20 cellular contexts compared by ENCODE assay signal in the genomic region with DNA sequence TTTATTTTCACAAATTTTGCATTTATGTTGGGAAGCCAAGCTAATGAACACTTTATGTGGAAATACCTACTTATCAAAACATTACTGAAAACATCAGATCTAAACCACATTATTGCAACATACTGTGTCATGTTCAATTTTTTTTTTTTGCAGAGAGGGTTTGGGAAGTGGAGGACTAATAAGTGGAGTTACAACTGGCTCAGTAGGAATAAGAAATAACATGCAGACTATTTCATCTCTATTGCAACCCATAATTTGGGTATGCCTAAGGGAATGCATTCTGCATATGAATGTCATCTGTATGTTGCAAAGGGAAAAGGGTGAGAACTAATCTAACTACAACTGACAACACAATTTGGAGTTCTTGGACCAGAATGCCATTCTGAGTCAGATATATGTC. TPM values are rescaled to one million over a fixed set of nuclear protein-coding genes. Genes with fewer than 3 reads are reported as not detected.
DNase-seq lines count a peak whose midpoint lies in the region; ATAC-seq and TF ChIP-seq lines count a peak whose summit lies in the region.
"Had no signal": no experiment of that assay in that cellular context is flagged by ENCODE, and none has a peak within 500 bp of the region (broad histone marks: within the 10 kb centered on the region; RNA-seq: fewer than 3 reads in every experiment).

No MANE protein-coding gene starts in this region.

- H4K20me1 ChIP-seq in osteoblast (ENCODE audit: insufficient read depth, low read length), result no peaks in the 10 kb centered on the region

- peaks cover 19% of the 10 kb centered on the region for H3K4me1 ChIP-seq in osteoblast (ENCODE audit: insufficient read depth, low read length)
- H3K4me1 ChIP-seq in esophagus squamous epithelium, result no peaks in the 10 kb centered on the region
- H3K4me1 ChIP-seq: pancreas had no signal

- no peaks in the 10 kb centered on the region for H3K79me2 ChIP-seq in osteoblast (ENCODE audit: insufficient read depth, low read length)

- intact Hi-C loops in esophagus squamous epithelium (cut with DNase I), result no loop called here

- H3K27ac ChIP-seq in osteoblast (ENCODE audit: low read depth, low read length), result peak overlapping the region; percentile 69
- no peak overlapping the region for H3K27ac ChIP-seq in esophagus squamous epithelium
- H3K27ac ChIP-seq: pancreas had no signal

- ATAC-seq in GM18909 (IDR thresholded peaks at IDR 0.05; ENCODE audit: poor library complexity, unreplicated experiment), result no peak
- ATAC-seq: GM12878, Right ventricle myocardium inferior had no signal

- H3K9me3 ChIP-seq in osteoblast (ENCODE audit: low read depth, low read length), result no peaks in the 10 kb centered on the region
- no peaks in the 10 kb centered on the region for H3K9me3 ChIP-seq in esophagus squamous epithelium
- H3K9me3 ChIP-seq: pancreas had no signal

- no peak for TF ChIP-seq POLR2A in esophagus squamous epithelium (IDR thresholded peaks at IDR 0.05)

- DNase-seq in GM03348 (ENCODE audit: low spot score), result peak; percentile 52
- peak; percentile 31 for DNase-seq in NOMO-1 treated with DMSO at 0.1 percent for 48 hours (lab: John Stamatoyannopoulos, UW; ENCODE audit: unreplicated experiment)
- peak; percentile 89 for DNase-seq in choroid plexus epithelial cell (ENCODE audit: low read depth)
- DNase-seq in osteoblast (ENCODE audit: insufficient read length, low spot score, missing footprints), result peak; percentile 19
- no peak for DNase-seq in NCI-H2107 treated with DMSO at 0.1 percent for 48 hours (lab: John Stamatoyannopoulos, UW; ENCODE audit: unreplicated experiment)
- DNase-seq in esophagus squamous epithelium (lab: John Stamatoyannopoulos, UW), result no peak
- no peak for DNase-seq in stimulated activated CD4-positive, alpha-beta T cell treated with anti-CD3 and anti-CD28 coated beads, Interleukin-15, amount 100 ng/mL, for 24 hours
- DNase-seq: activated CD4-positive, alpha-beta T cell treated with anti-CD3 and anti-CD28 coated beads for 48 hours; activated naive CD4-positive, alpha-beta T cell treated with anti-CD3 and anti-CD28 coated beads, Interleukin-2, amount 50 U/mL, for 16 hours; activated T-cell treated with anti-CD3 and anti-CD28 coated beads for 4 hours; CD4-positive, alpha-beta T cell; endodermal cell; NCI-H2081 treated with DMSO at 0.1 percent for 48 hours; NCI-H774; pancreas; stimulated activated CD4-positive, alpha-beta T cell treated with anti-CD3 and anti-CD28 coated beads, Interleukin-12 subunit alpha, Interleukin-12 subunit beta, amount 100 ng/mL, for 4 hours; T1000 had no signal

- H3K36me3 ChIP-seq in osteoblast (ENCODE audit: insufficient read depth, low read length), result peaks cover 4% of the 10 kb centered on the region
- H3K36me3 ChIP-seq in esophagus squamous epithelium, result peaks cover 0 to 92% (median 0%) of the 10 kb centered on the region in 3 donors

- H3K27me3 ChIP-seq in osteoblast (ENCODE audit: insufficient read depth, low read length) (no peaks in the 10 kb centered on the region), esophagus squamous epithelium (no peaks in the 10 kb centered on the region)
- H3K27me3 ChIP-seq: pancreas had no signal

- TF ChIP-seq CTCF in choroid plexus epithelial cell (conservative IDR thresholded peaks at IDR 0.05; ENCODE audit: low read depth, low read length) (no peak), osteoblast (IDR thresholded peaks at IDR 0.05; ENCODE audit: extremely low read depth, low read depth, low read length) (no peak), esophagus squamous epithelium (IDR thresholded peaks at IDR 0.05) (no peak)

- H3K4me2 ChIP-seq in osteoblast (ENCODE audit: insufficient read depth, low read length), result peak overlapping the region; percentile 1

- H3K4me3 ChIP-seq in choroid plexus epithelial cell (ENCODE audit: low read depth, low read length) (no peak overlapping the region), osteoblast (ENCODE audit: insufficient read depth, low read length) (no peak overlapping the region), esophagus squamous epithelium (no peak overlapping the region)
- H3K4me3 ChIP-seq: GM12878, pancreas had no signal

- H2AFZ ChIP-seq in osteoblast (ENCODE audit: low read length), result no peak overlapping the region

RNA-seq across cellular contexts. Expression of gene APC, which starts 41.8 kb away (rescaled TPM):
- total RNA-seq in osteoblast (65.7 and 67.0 TPM in 2 replicates), esophagus squamous epithelium (10 to 100 TPM; 34.7 to 75.0 (median 58.1) TPM)

Comparison
In these comparisons a context has a peak if more than half of its experiments do, and no peak if none do; other contexts are left out.
1. DNase-seq: peak in GM03348 (single experiment), NOMO-1 treated with DMSO at 0.1 percent for 48 hours (single experiment), choroid plexus epithelial cell (single experiment) and osteoblast (single experiment); none in NCI-H2107 treated with DMSO at 0.1 percent for 48 hours (single experiment), esophagus squamous epithelium (single experiment) and stimulated activated CD4-positive, alpha-beta T cell treated with anti-CD3 and anti-CD28 coated beads, Interleukin-15, amount 100 ng/mL, for 24 hours (single experiment).